Comparison of ENCODE assay signal across 11 cellular contexts in the genomic region with DNA sequence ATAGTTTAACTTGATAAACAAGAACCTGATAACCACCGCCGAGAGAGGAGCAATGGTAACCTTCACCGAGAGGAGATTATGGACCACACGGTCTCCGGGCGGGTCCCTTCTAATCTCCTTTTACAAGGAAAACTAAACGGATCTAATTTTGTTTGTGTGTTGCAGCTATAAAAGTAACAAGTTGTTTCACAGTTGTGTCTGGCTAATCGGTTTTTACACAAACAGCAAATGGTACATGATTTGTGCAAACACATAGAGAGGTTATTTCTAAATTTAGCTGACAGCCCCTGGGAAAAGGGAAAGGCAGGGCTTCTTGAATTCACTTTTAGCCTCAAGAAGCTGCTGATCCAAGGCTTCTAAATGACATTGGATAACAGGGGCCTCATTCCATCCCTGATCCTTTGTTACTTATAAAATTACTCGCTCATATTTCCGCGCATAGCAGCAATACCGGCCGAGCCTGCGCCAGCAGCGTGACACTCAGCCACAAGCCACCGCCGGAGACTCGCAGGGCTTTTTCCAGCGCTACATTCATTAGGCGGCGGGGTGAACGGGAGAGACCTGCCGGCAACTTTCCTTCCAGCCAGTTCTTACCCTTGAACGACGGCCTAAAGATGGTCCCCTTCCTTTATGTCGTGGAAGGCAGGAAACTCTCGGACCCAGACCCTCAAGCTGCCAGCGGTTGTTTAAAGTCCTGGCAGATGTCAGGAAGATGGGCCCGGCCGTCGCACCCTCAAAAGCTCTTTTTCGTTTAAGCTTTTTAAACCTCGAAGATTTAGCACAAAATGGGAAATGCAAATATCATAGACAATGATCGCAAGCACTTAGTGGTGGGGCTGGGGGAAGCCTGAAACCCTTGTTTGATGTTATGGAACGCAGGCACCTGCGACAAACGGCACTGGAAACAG. TPM values are rescaled to one million over a fixed set of nuclear protein-coding genes. Genes with fewer than 3 reads are reported as not detected.
DNase-seq lines count a peak whose midpoint lies in the region; ATAC-seq, FAIRE-seq and TF ChIP-seq lines count a peak whose summit lies in the region.
"Had no signal": no experiment of that assay in that cellular context is flagged by ENCODE, and none has a peak within 500 bp of the region (broad histone marks: within the 10 kb centered on the region; RNA-seq: fewer than 3 reads in every experiment).

No MANE protein-coding gene starts in this region.

- no peak overlapping the region for H3K9ac ChIP-seq in endothelial cell of umbilical vein (replicated peaks; ENCODE audit: extremely low read depth, insufficient read depth, low read length)

- TF ChIP-seq POLR2A in endothelial cell of umbilical vein (IDR thresholded peaks at IDR 0.05; ENCODE audit: low read depth, low read length) (no peak), spleen (IDR thresholded peaks at IDR 0.05) (no peak)

- CTCF ChIA-PET in endothelial cell of umbilical vein (lab: Charles Lee) = interaction anchor here (0.7 to 3.0 kb wide), 11 partner anchors 9 to 211 kb away, joined by 3 to 43 read pairs (median 6); a partner anchor contains a TSS

- peaks cover 41% of the 10 kb centered on the region for H3K27me3 Mint-ChIP-seq in activated naive CD8-positive, alpha-beta T cell
- H3K27me3 Mint-ChIP-seq in activated naive CD8-positive, alpha-beta T cell treated with anti-CD3 and anti-CD28 coated beads for 36 hours = peaks cover 83% of the 10 kb centered on the region
- peaks cover 52 to 64% of the 10 kb centered on the region in 2 donors for H3K27me3 Mint-ChIP-seq in stimulated activated naive B cell treated with anti-CD40 and anti-IgM and Interleukin-4, amounts not matched to agents 10 μg/mL and 1 μg/mL and 100 μg/mL, for 72 hours

- H3K79me2 ChIP-seq in endothelial cell of umbilical vein (ENCODE audit: control insufficient read depth, insufficient read depth, low read length) = no peaks in the 10 kb centered on the region

- H3K9me3 ChIP-seq in endothelial cell of umbilical vein (replicated peaks; ENCODE audit: control insufficient read depth, insufficient read depth, low read length) = no peaks in the 10 kb centered on the region
- H3K9me3 ChIP-seq in spleen = peaks cover 0 to 21% (median 0%) of the 10 kb centered on the region in 8 donors
- H3K9me3 ChIP-seq: adrenal gland, left lung had no signal

- H3K27ac ChIP-seq in endothelial cell of umbilical vein (ENCODE audit: insufficient read depth, low read depth, low read length) = no peak overlapping the region
- H3K27ac ChIP-seq in spleen = no peak overlapping the region
- H3K27ac ChIP-seq: adrenal gland, epithelial cell of prostate, left lung had no signal

- no peak for TF ChIP-seq CTCF in endothelial cell of umbilical vein (IDR thresholded peaks at IDR 0.05; ENCODE audit: extremely low read depth in 1 of 2, insufficient read depth in 1 of 2, low read depth in 1 of 2, low read length in 2 of 2)
- no peak for TF ChIP-seq CTCF in spleen (IDR thresholded peaks at IDR 0.05 in 8 of 11, conservative IDR thresholded peaks at IDR 0.05 in 3 of 11)

- no peaks in the 10 kb centered on the region for H3K9me1 ChIP-seq in endothelial cell of umbilical vein (replicated peaks; ENCODE audit: control insufficient read depth, extremely low read depth, insufficient read depth, low read length)

- POLR2A ChIA-PET in endothelial cell of umbilical vein (lab: Charles Lee) = no interaction called here

- peaks cover 75 to 100% of the 10 kb centered on the region in 2 experiments for H3K27me3 ChIP-seq in endothelial cell of umbilical vein (ENCODE audit: control insufficient read depth in 2 of 2, insufficient read depth in 2 of 2, low read length in 2 of 2)
- H3K27me3 ChIP-seq in spleen (replicated peaks in 1 of 7) = peaks cover 29 to 100% (median 100%) of the 10 kb centered on the region in 7 donors

- H2AFZ ChIP-seq in endothelial cell of umbilical vein (ENCODE audit: low read depth, low read length) = no peak overlapping the region

- peak overlapping the region; percentile 66 for H3K27ac Mint-ChIP-seq in activated naive CD8-positive, alpha-beta T cell
- no peak overlapping the region for H3K27ac Mint-ChIP-seq in activated naive CD8-positive, alpha-beta T cell treated with anti-CD3 and anti-CD28 coated beads for 36 hours
- peak overlapping the region; percentile 87 for H3K27ac Mint-ChIP-seq in stimulated activated naive B cell treated with anti-CD40 and anti-IgM and Interleukin-4, amounts not matched to agents 10 μg/mL and 1 μg/mL and 100 μg/mL, for 72 hours

- dilution Hi-C loops in endothelial cell of umbilical vein (cut with MboI; ENCODE audit: extremely low pct_ligation_motif_present, low sequenced_read_pairs) = no loop called here

- ATAC-seq in stimulated activated naive B cell treated with anti-CD40 and anti-IgM and Interleukin-4, amounts not matched to agents 10 μg/mL and 1 μg/mL and 100 μg/mL, for 72 hours (replicated peaks) = no peak
- no peak for ATAC-seq in GM21447 (IDR thresholded peaks at IDR 0.05; ENCODE audit: unreplicated experiment)

- no peaks in the 10 kb centered on the region for H3K9me3 Mint-ChIP-seq in activated naive CD8-positive, alpha-beta T cell (ENCODE audit: low read depth)
- peaks cover 5% of the 10 kb centered on the region for H3K9me3 Mint-ChIP-seq in activated naive CD8-positive, alpha-beta T cell treated with anti-CD3 and anti-CD28 coated beads for 36 hours
- H3K9me3 Mint-ChIP-seq in stimulated activated naive B cell treated with anti-CD40 and anti-IgM and Interleukin-4, amounts not matched to agents 10 μg/mL and 1 μg/mL and 100 μg/mL, for 72 hours = peaks cover 7 to 12% of the 10 kb centered on the region in 2 donors

- H3K4me3 ChIP-seq in endothelial cell of umbilical vein (replicated peaks in 1 of 3; ENCODE audit: insufficient read depth in 1 of 3, low read depth in 1 of 3, low read length in 3 of 3) = no peak overlapping the region
- H3K4me3 ChIP-seq in spleen = no peak overlapping the region
- H3K4me3 ChIP-seq: adrenal gland, left lung had no signal

- 8 to 14% (median 10%) methylated on average over 37 of the region's 37 CpGs for WGBS in spleen, 5 donors

- H3K36me3 ChIP-seq in endothelial cell of umbilical vein (ENCODE audit: control insufficient read depth in 2 of 2, extremely low read depth in 1 of 2, insufficient read depth in 2 of 2, low read length in 2 of 2) (no peaks in the 10 kb centered on the region), spleen (no peaks in the 10 kb centered on the region)
- H3K36me3 ChIP-seq: adrenal gland, left lung had no signal

- peaks cover 9% of the 10 kb centered on the region for H4K20me1 ChIP-seq in endothelial cell of umbilical vein (replicated peaks; ENCODE audit: control insufficient read depth, extremely low read depth, insufficient read depth, low read length)

- no TSS peak for BruUV-seq in endothelial cell of umbilical vein (replicated peaks; lab: Mats Ljungman, UMichigan)

- no peak for DNase-seq in activated naive CD8-positive, alpha-beta T cell treated with anti-CD3 and anti-CD28 coated beads for 36 hours
- DNase-seq in NCI-H82 treated with DMSO at 0.1 percent for 48 hours (lab: John Stamatoyannopoulos, UW; ENCODE audit: unreplicated experiment) (peak; percentile 29), endothelial cell of umbilical vein (ENCODE audit: low read depth, low spot score) (peak; percentile 35), spleen (no peak)
- no peak for DNase-seq in stimulated activated naive B cell treated with anti-CD40 and anti-IgM and Interleukin-4, amounts not matched to agents 10 μg/mL and 1 μg/mL and 100 μg/mL, for 72 hours
- no peak for DNase-seq in activated CD4-positive, CD25-positive, alpha-beta regulatory T cell treated with anti-CD3 and anti-CD28 coated beads, Interleukin-2, amount 50 U/mL, for 72 hours

- H3K4me1 ChIP-seq in endothelial cell of umbilical vein (ENCODE audit: control insufficient read depth, extremely low read depth, insufficient read depth, low read length) (no peaks in the 10 kb centered on the region), spleen (peaks cover 6 to 63% (median 50%) of the 10 kb centered on the region in 6 donors)

- FAIRE-seq in endothelial cell of umbilical vein (lab: Jason Lieb, UNC) = peak; percentile 53

- intact Hi-C loops in endothelial cell of umbilical vein (cut with micrococcal nuclease) (loop anchor here (1.0 to 2.0 kb wide), 3 partner anchors 115 to 212 kb away; a partner anchor contains a TSS), spleen (cut with DNase I; ENCODE audit: low total_unique reads) (no loop called here)

- H3K4me1 Mint-ChIP-seq in activated naive CD8-positive, alpha-beta T cell (ENCODE audit: low read depth) = peaks cover 32% of the 10 kb centered on the region
- H3K4me1 Mint-ChIP-seq in activated naive CD8-positive, alpha-beta T cell treated with anti-CD3 and anti-CD28 coated beads for 36 hours = peaks cover 29% of the 10 kb centered on the region
- H3K4me1 Mint-ChIP-seq in stimulated activated naive B cell treated with anti-CD40 and anti-IgM and Interleukin-4, amounts not matched to agents 10 μg/mL and 1 μg/mL and 100 μg/mL, for 72 hours = peaks cover 19 to 42% of the 10 kb centered on the region in 2 donors

- no peak overlapping the region for H3K4me2 ChIP-seq in endothelial cell of umbilical vein (ENCODE audit: insufficient read depth, low read length)

- no peak overlapping the region for H3K4me3 Mint-ChIP-seq in activated naive CD8-positive, alpha-beta T cell
- no peak overlapping the region for H3K4me3 Mint-ChIP-seq in activated naive CD8-positive, alpha-beta T cell treated with anti-CD3 and anti-CD28 coated beads for 36 hours
- no peak overlapping the region for H3K4me3 Mint-ChIP-seq in stimulated activated naive B cell treated with anti-CD40 and anti-IgM and Interleukin-4, amounts not matched to agents 10 μg/mL and 1 μg/mL and 100 μg/mL, for 72 hours

- H3K36me3 Mint-ChIP-seq in activated naive CD8-positive, alpha-beta T cell = peaks cover 6% of the 10 kb centered on the region
- H3K36me3 Mint-ChIP-seq in activated naive CD8-positive, alpha-beta T cell treated with anti-CD3 and anti-CD28 coated beads for 36 hours = peaks cover 11% of the 10 kb centered on the region
- peaks cover 16 to 24% of the 10 kb centered on the region in 2 donors for H3K36me3 Mint-ChIP-seq in stimulated activated naive B cell treated with anti-CD40 and anti-IgM and Interleukin-4, amounts not matched to agents 10 μg/mL and 1 μg/mL and 100 μg/mL, for 72 hours

RNA-seq across cellular contexts. Expression of a gene that starts 4.4 kb away (rescaled TPM):
- total RNA-seq in activated naive CD8-positive, alpha-beta T cell treated with anti-CD3 and anti-CD28 coated beads for 36 hours = not detected
- total RNA-seq in endothelial cell of umbilical vein = not detected in 2 replicates
- not detected in 2 replicates for polyA plus RNA-seq in endothelial cell of umbilical vein
- polyA plus RNA-seq in endothelial cell of umbilical vein (2011; cell fraction: cytosol; rRNA removed) = not detected in 2 replicates
- polyA plus RNA-seq in endothelial cell of umbilical vein (2011; cell fraction: nucleus; rRNA removed) = not detected in 2 replicates
- not detected in 2 replicates for polyA plus RNA-seq in endothelial cell of umbilical vein (2012)
- not detected in 2 replicates for polyA minus RNA-seq in endothelial cell of umbilical vein
- polyA minus RNA-seq in endothelial cell of umbilical vein (2011; cell fraction: cytosol; rRNA and poly(A)+ RNA removed) = not detected
- polyA minus RNA-seq in endothelial cell of umbilical vein (2011; cell fraction: nucleus; rRNA and poly(A)+ RNA removed) = not detected in 2 replicates
- total RNA-seq in spleen = under 1 TPM in 2 of 7 donors, not detected in 5; 0.17 to 0.23 TPM
- polyA plus RNA-seq in spleen = under 1 TPM; 0.09 to 0.51 (median 0.11) TPM
- total RNA-seq: left lung had no signal

RNA-seq across cellular contexts. Expression of a gene that starts 40.7 kb away (rescaled TPM):
- 10 to 100 TPM; 17.4 to 17.8 TPM for total RNA-seq in activated naive CD8-positive, alpha-beta T cell treated with anti-CD3 and anti-CD28 coated beads for 36 hours
- 14.4 and 17.3 TPM in 2 replicates for total RNA-seq in endothelial cell of umbilical vein
- 8.7 and 14.4 TPM in 2 replicates for polyA plus RNA-seq in endothelial cell of umbilical vein
- polyA plus RNA-seq in endothelial cell of umbilical vein (2011; cell fraction: cytosol; rRNA removed) = 8.1 and 8.8 TPM in 2 replicates
- polyA plus RNA-seq in endothelial cell of umbilical vein (2011; cell fraction: nucleus; rRNA removed) = 26.6 and 37.5 TPM in 2 replicates
- polyA plus RNA-seq in endothelial cell of umbilical vein (2012) = 13.4 and 15.6 TPM in 2 replicates
- polyA minus RNA-seq in endothelial cell of umbilical vein = 9.4 and 12.5 TPM in 2 replicates
- 4.8 TPM for polyA minus RNA-seq in endothelial cell of umbilical vein (2011; cell fraction: cytosol; rRNA and poly(A)+ RNA removed)
- polyA minus RNA-seq in endothelial cell of umbilical vein (2011; cell fraction: nucleus; rRNA and poly(A)+ RNA removed) = 13.6 and 24.5 TPM in 2 replicates
- 10 to 100 TPM; 14.5 to 21.9 (median 18.3) TPM for total RNA-seq in spleen
- polyA plus RNA-seq in spleen = 10 to 100 TPM; 17.8 to 29.4 (median 20.8) TPM

Comparison
In these comparisons a context has a peak if more than half of its experiments do, and no peak if none do; other contexts are left out.
1. DNase-seq: peak in NCI-H82 treated with DMSO at 0.1 percent for 48 hours (single experiment) and endothelial cell of umbilical vein (single experiment); none in activated naive CD8-positive, alpha-beta T cell treated with anti-CD3 and anti-CD28 coated beads for 36 hours (single experiment), stimulated activated naive B cell treated with anti-CD40 and anti-IgM and Interleukin-4, amounts not matched to agents 10 μg/mL and 1 μg/mL and 100 μg/mL, for 72 hours (single experiment), spleen (single experiment) and activated CD4-positive, CD25-positive, alpha-beta regulatory T cell treated with anti-CD3 and anti-CD28 coated beads, Interleukin-2, amount 50 U/mL, for 72 hours (single experiment).